In genomic region chr6:71979911-71980310, GRCh38 we compare ENCODE assay signal across 20 cellular contexts.
DNase-seq lines count a peak whose midpoint lies in the region; TF ChIP-seq lines count a peak whose summit lies in the region.
"Had no signal": no experiment of that assay in that cellular context is flagged by ENCODE, and none has a peak within 500 bp of the region (broad histone marks: within the 10 kb centered on the region; RNA-seq: fewer than 3 reads in every experiment).

No MANE protein-coding gene starts in this region.

- H4K20me1 ChIP-seq in GM23248 (ENCODE audit: insufficient read depth), result no peaks in the 10 kb centered on the region

- H3K4me1 ChIP-seq in GM23248 (ENCODE audit: insufficient read depth), result peaks cover 6% of the 10 kb centered on the region; the same call in 1 of the 2 replicates
- H3K4me1 ChIP-seq: SJCRH30 had no signal

- H3K4me2 ChIP-seq in GM23248 (ENCODE audit: unreplicated experiment), result no peak overlapping the region

- H3K27me3 ChIP-seq in GM23248 (replicated peaks; ENCODE audit: insufficient read depth), result no peaks in the 10 kb centered on the region
- H3K27me3 ChIP-seq: SJCRH30 had no signal

- H3K4me3 ChIP-seq in GM23248, result no peak overlapping the region
- H3K4me3 ChIP-seq: GM12878, SJCRH30 had no signal

- no peak overlapping the region for H2AFZ ChIP-seq in GM23248

- H3K9me3 ChIP-seq in GM23248 (ENCODE audit: low read depth), result no peaks in the 10 kb centered on the region
- H3K9me3 ChIP-seq: SJCRH30 had no signal

- no peaks in the 10 kb centered on the region for H3K9me2 ChIP-seq in GM23248 (ENCODE audit: insufficient read depth)

- 15 to 17% methylated on average over 2 of the region's 2 CpGs for WGBS in GM23248 (ENCODE audit: low coverage in 1 of 2, low lambda C conversion rate in 2 of 2, missing lambda C conversion rate in 2 of 2), 2 experiments

- in situ Hi-C loops in GM23248 (cut with MboI), result no loop called here

- no peaks in the 10 kb centered on the region for H3K79me2 ChIP-seq in GM23248 (ENCODE audit: insufficient read depth)

- no peaks in the 10 kb centered on the region for H3K36me3 ChIP-seq in GM23248 (ENCODE audit: low read depth)
- H3K36me3 ChIP-seq: SJCRH30 had no signal

- DNase-seq in AG20443 (ENCODE audit: low spot score) (peak; percentile 58), GM23248 (peak; percentile 65), lung microvascular endothelial cell (ENCODE audit: low read depth in 2 of 2) (peak; percentile 51 to 70), mesenteric fat pad (ENCODE audit: low spot score) (no peak), NAMALWA (ENCODE audit: low spot score) (no peak), epidermal melanocyte (ENCODE audit: insufficient read length, low spot score) (no peak)
- DNase-seq: COR-L47; DMS153; Kasumi-1; MV-4-11; NCI-H1417 treated with DMSO at 0.1 percent for 48 hours; NCI-H1930; NCI-H446; NCI-H69; NK-92 treated with Interleukin-12 subunit alpha and Interleukin-12 subunit beta, amount 100 ng/mL, for 24 hours; RPMI8226; SJCRH30 had no signal

- H3F3A ChIP-seq in GM23248 (ENCODE audit: insufficient read depth), result no peaks in the 10 kb centered on the region

- H3K27ac ChIP-seq in GM23248, result no peak overlapping the region
- H3K27ac ChIP-seq: C4-2B, SJCRH30 had no signal

- no peak overlapping the region for H3K9ac ChIP-seq in GM23248

TF ChIP-seq in PFSK-1, 5 proteins besides CTCF, POLR2A, EP300 and RAD21:
- 0 out of 4 replicates have a peak, but pooled peaks of 1 of the 2 experiments have one; percentile 14 for TF ChIP-seq REST (IDR thresholded peaks at IDR 0.05; ENCODE audit: insufficient read depth in 1 of 2, low read depth in 2 of 2, low read length in 2 of 2)
- no peak; the same call in 1 of the 2 replicates for TF ChIP-seq TAF1 (IDR thresholded peaks at IDR 0.05; ENCODE audit: borderline replicate concordance, insufficient read depth, low read length)
- TF ChIP-seq SIN3A (IDR thresholded peaks at IDR 0.05; ENCODE audit: borderline replicate concordance, insufficient read depth, low read length), result 0 out of 2 replicates have a peak, but pooled peaks have one; percentile 31

Comparison
In these comparisons a context has a peak if more than half of its experiments do, and no peak if none do; other contexts are left out.
1. DNase-seq: peak in AG20443 (single experiment), GM23248 (single experiment) and lung microvascular endothelial cell (2 of 2); none in mesenteric fat pad (single experiment), NAMALWA (single experiment) and epidermal melanocyte (single experiment).